21 cellular contexts compared by ENCODE assay signal in genomic region chr2:120761164-120761861, GRCh38. TPM values are rescaled to one million over a fixed set of nuclear protein-coding genes. Genes with fewer than 3 reads are reported as not detected.
DNase-seq lines count a peak whose midpoint lies in the region; ATAC-seq, FAIRE-seq and TF ChIP-seq lines count a peak whose summit lies in the region.
"Had no signal": no experiment of that assay in that cellular context is flagged by ENCODE, and none has a peak within 500 bp of the region (broad histone marks: within the 10 kb centered on the region; RNA-seq: fewer than 3 reads in every experiment).

No MANE protein-coding gene starts in this region.

- ATAC-seq in right lobe of liver (no peak), HepG2 (no peak), GM19397 (IDR thresholded peaks at IDR 0.05; ENCODE audit: unreplicated experiment) (no peak), HG03196 (IDR thresholded peaks at IDR 0.05; ENCODE audit: unreplicated experiment) (no peak), HG02885 (IDR thresholded peaks at IDR 0.05; ENCODE audit: poor library complexity, unreplicated experiment) (no peak)
- ATAC-seq: left lung; stimulated activated effector memory CD8-positive, alpha-beta T cell treated with anti-CD3 and anti-CD28 coated beads, Interleukin-12 subunit alpha, Interleukin-12 subunit beta, amount 100 ng/mL, for 72 hours; T-helper 17 cell had no signal

- H3K9me3 ChIP-seq in right lobe of liver: no peaks in the 10 kb centered on the region
- no peaks in the 10 kb centered on the region for H3K9me3 ChIP-seq in HepG2 (ENCODE audit: low read length)
- no peaks in the 10 kb centered on the region for H3K9me3 ChIP-seq in endodermal cell (ENCODE audit: control insufficient read depth, low read length)
- H3K9me3 ChIP-seq in neural progenitor cell (ENCODE audit: low read depth): no peaks in the 10 kb centered on the region
- H3K9me3 ChIP-seq in uterus: no peaks in the 10 kb centered on the region
- H3K9me3 ChIP-seq: breast epithelium, left lung had no signal

- WGBS in right lobe of liver (ENCODE audit: insufficient coverage, low coverage, low lambda C conversion rate, missing lambda C conversion rate): 33% methylated on average over 2 of the region's 8 CpGs
- 12% methylated on average over 8 of the region's 8 CpGs for WGBS in HepG2 (ENCODE audit: low lambda C conversion rate)
- 73 to 80% methylated on average over 4 to 8 of the region's 8 CpGs for WGBS in endodermal cell (ENCODE audit: insufficient coverage in 1 of 2, insufficient read length in 1 of 2), 2 experiments

- H3K4me1 ChIP-seq in right lobe of liver (no peaks in the 10 kb centered on the region), HepG2 (ENCODE audit: insufficient read depth, low read length) (no peaks in the 10 kb centered on the region), endodermal cell (ENCODE audit: control insufficient read depth, insufficient read depth, low read length) (peaks cover 21% of the 10 kb centered on the region), neural progenitor cell (peaks cover 66% of the 10 kb centered on the region), uterus (peaks cover 15 to 27% of the 10 kb centered on the region in 2 donors)
- H3K4me1 ChIP-seq: breast epithelium had no signal

- H3K4me3 ChIP-seq in right lobe of liver (no peak overlapping the region), HepG2 (replicated peaks in 1 of 3; ENCODE audit: insufficient read depth in 1 of 3, low read depth in 2 of 3, low read length in 3 of 3) (no peak overlapping the region), endodermal cell (ENCODE audit: low read length) (no peak overlapping the region), neural progenitor cell (no peak overlapping the region), uterus (no peak overlapping the region)
- H3K4me3 ChIP-seq: breast epithelium, GM23248, left lung, SK-N-MC had no signal

- H3K9ac ChIP-seq in HepG2 (ENCODE audit: insufficient read depth, low read depth, low read length) (no peak overlapping the region), endodermal cell (ENCODE audit: extremely low read depth, low read length, poor library complexity, severe bottlenecking) (no peak overlapping the region), neural progenitor cell (no peak overlapping the region)
- H3K9ac ChIP-seq: GM23248 had no signal

- H3K4me2 ChIP-seq in HepG2 (ENCODE audit: low read depth, low read length) (no peak overlapping the region), neural progenitor cell (no peak overlapping the region)

- H4K20me1 ChIP-seq in HepG2 (ENCODE audit: insufficient read depth, low read length): no peaks in the 10 kb centered on the region
- H4K20me1 ChIP-seq in neural progenitor cell (ENCODE audit: low read depth): peaks cover 100% of the 10 kb centered on the region

- no TSS peak for BruUV-seq in HepG2 (replicated peaks; lab: Mats Ljungman, UMichigan)

- TF ChIP-seq RAD21 in HepG2 (CRISPR knock-in tag; IDR thresholded peaks at IDR 0.05): no peak

- no peaks in the 10 kb centered on the region for H3K36me3 ChIP-seq in right lobe of liver
- no peaks in the 10 kb centered on the region for H3K36me3 ChIP-seq in HepG2 (replicated peaks in 1 of 2; ENCODE audit: control insufficient read depth in 1 of 2, insufficient read depth in 2 of 2, low read length in 2 of 2)
- H3K36me3 ChIP-seq in endodermal cell (ENCODE audit: control insufficient read depth, insufficient read depth, low read length): no peaks in the 10 kb centered on the region
- H3K36me3 ChIP-seq in neural progenitor cell: peaks cover 3% of the 10 kb centered on the region
- no peaks in the 10 kb centered on the region for H3K36me3 ChIP-seq in uterus
- H3K36me3 ChIP-seq: breast epithelium, left lung had no signal

- H3K79me2 ChIP-seq in HepG2 (ENCODE audit: insufficient read depth, low read length) (no peaks in the 10 kb centered on the region), neural progenitor cell (ENCODE audit: low read depth) (peaks cover 100% of the 10 kb centered on the region)

- in situ Hi-C loops in HepG2 (cut with HindIII; ENCODE audit: extremely low pct_ligation_motif_present, low pct_unique_long_range_greater_than_20kb): no loop called here

- no peak for FAIRE-seq in HepG2 (lab: Jason Lieb, UNC)
- FAIRE-seq: endothelial cell of umbilical vein had no signal

- TF ChIP-seq POLR2A in right lobe of liver (IDR thresholded peaks at IDR 0.05) (no peak), HepG2 (IDR thresholded peaks at IDR 0.05; ENCODE audit: insufficient read depth in 1 of 2, low read depth in 2 of 2, low read length in 2 of 2) (no peak), uterus (IDR thresholded peaks at IDR 0.05) (no peak)

- CTCF ChIA-PET in HepG2 (lab: Yijun Ruan, JAX; ENCODE audit: low intra/inter-chr PET ratio, low total read pairs): no interaction called here

- H3K27me3 Mint-ChIP-seq in endodermal cell (ENCODE audit: insufficient read depth) (no peaks in the 10 kb centered on the region), neural progenitor cell (ENCODE audit: insufficient read depth, low read depth) (peaks cover 3% of the 10 kb centered on the region)
- H3K27me3 Mint-ChIP-seq: dendritic cell treated with granulocyte-macrophage colony-stimulating factor and Interleukin-4, amounts not matched to agents 40 ng/mL and 50 ng/mL, for 4 days had no signal

- H3K9me3 Mint-ChIP-seq in endodermal cell (no peaks in the 10 kb centered on the region), neural progenitor cell (peaks cover 7% of the 10 kb centered on the region)
- H3K9me3 Mint-ChIP-seq: activated T-helper 2 cell treated with anti-CD3 and anti-CD28 coated beads, Interferon-gamma antibody, Interleukin-2, Interleukin-4, amounts not matched to agents 10 μg/mL and 5 μg/mL and 100 μg/mL, durations not matched to agents 14 hours and 24 hours and 36 hours; dendritic cell treated with granulocyte-macrophage colony-stimulating factor and Interleukin-4, amounts not matched to agents 40 ng/mL and 50 ng/mL, for 4 days; stimulated activated effector memory CD8-positive, alpha-beta T cell treated with anti-CD3 and anti-CD28 coated beads, Interleukin-12 subunit alpha, Interleukin-12 subunit beta, amount 100 ng/mL, for 72 hours had no signal

- DNase-seq in right lobe of liver (peak in 2 of 3 donors; percentile 10 to 33), HepG2 (ENCODE audit: low spot score) (no peak), endodermal cell (peak; percentile 63), neural progenitor cell (ENCODE audit: low spot score) (no peak), uterus (peak; percentile 11 to 12)
- DNase-seq: activated CD4-positive, alpha-beta T cell treated with anti-CD3 and anti-CD28 coated beads, Interleukin-2, amount 50 U/mL, for 1 hour; Calu3; GM23248; NCI-H1417; NCI-H510A; T-helper 17 cell had no signal

- POLR2A ChIA-PET in HepG2 (lab: Yijun Ruan, JAX): no interaction called here

- no peaks in the 10 kb centered on the region for H3K36me3 Mint-ChIP-seq in endodermal cell (ENCODE audit: low read depth)
- H3K36me3 Mint-ChIP-seq in neural progenitor cell: peaks cover 14% of the 10 kb centered on the region
- H3K36me3 Mint-ChIP-seq: stimulated activated effector memory CD8-positive, alpha-beta T cell treated with anti-CD3 and anti-CD28 coated beads, Interleukin-12 subunit alpha, Interleukin-12 subunit beta, amount 100 ng/mL, for 72 hours had no signal

- TF ChIP-seq CTCF in right lobe of liver (IDR thresholded peaks at IDR 0.05): no peak
- TF ChIP-seq CTCF in HepG2 (CRISPR knock-in tag; IDR thresholded peaks at IDR 0.05): no peak
- TF ChIP-seq CTCF in endodermal cell (conservative IDR thresholded peaks at IDR 0.05): no peak
- no peak for TF ChIP-seq CTCF in neural progenitor cell (IDR thresholded peaks at IDR 0.05)
- TF ChIP-seq CTCF in uterus (IDR thresholded peaks at IDR 0.05): no peak

- H3K4me1 Mint-ChIP-seq in endodermal cell (peaks cover 59% of the 10 kb centered on the region), neural progenitor cell (peaks cover 70% of the 10 kb centered on the region)
- H3K4me1 Mint-ChIP-seq: stimulated activated effector memory CD8-positive, alpha-beta T cell treated with anti-CD3 and anti-CD28 coated beads, Interleukin-12 subunit alpha, Interleukin-12 subunit beta, amount 100 ng/mL, for 72 hours had no signal

- H3K27me3 ChIP-seq in right lobe of liver: no peaks in the 10 kb centered on the region
- peaks cover 11 to 77% of the 10 kb centered on the region in 2 experiments; a peak in 4 of 5 replicates for H3K27me3 ChIP-seq in HepG2 (ENCODE audit: control insufficient read depth in 1 of 2, insufficient read depth in 2 of 2, low read length in 2 of 2)
- no peaks in the 10 kb centered on the region for H3K27me3 ChIP-seq in endodermal cell (ENCODE audit: control insufficient read depth, insufficient read depth, low read length, poor library complexity, severe bottlenecking)
- H3K27me3 ChIP-seq in neural progenitor cell: no peaks in the 10 kb centered on the region
- no peaks in the 10 kb centered on the region for H3K27me3 ChIP-seq in uterus
- H3K27me3 ChIP-seq: breast epithelium had no signal

- peaks cover 22% of the 10 kb centered on the region for H3F3A ChIP-seq in neural progenitor cell (ENCODE audit: low read depth)

- intact Hi-C loops in right lobe of liver (cut with DNase I) (no loop called here), HepG2 (cut with micrococcal nuclease; ENCODE audit: unreplicated experiment) (no loop called here), uterus (cut with DNase I; ENCODE audit: low total_unique reads) (no loop called here)

- peak overlapping the region; percentile 3 for H3K27ac Mint-ChIP-seq in endodermal cell
- peak overlapping the region; percentile 35 for H3K27ac Mint-ChIP-seq in neural progenitor cell
- H3K27ac Mint-ChIP-seq: activated T-helper 2 cell treated with anti-CD3 and anti-CD28 coated beads, Interferon-gamma antibody, Interleukin-2, Interleukin-4, amounts not matched to agents 10 μg/mL and 5 μg/mL and 100 μg/mL, durations not matched to agents 14 hours and 24 hours and 36 hours; dendritic cell treated with granulocyte-macrophage colony-stimulating factor and Interleukin-4, amounts not matched to agents 40 ng/mL and 50 ng/mL, for 4 days; stimulated activated effector memory CD8-positive, alpha-beta T cell treated with anti-CD3 and anti-CD28 coated beads, Interleukin-12 subunit alpha, Interleukin-12 subunit beta, amount 100 ng/mL, for 72 hours; T-helper 17 cell had no signal

- H3K27ac ChIP-seq in right lobe of liver (no peak overlapping the region), HepG2 (ENCODE audit: extremely low read length, insufficient read depth, low read length) (no peak overlapping the region), endodermal cell (ENCODE audit: low read depth, low read length) (no peak overlapping the region), neural progenitor cell (no peak overlapping the region), uterus (no peak overlapping the region)
- H3K27ac ChIP-seq: breast epithelium, GM23248, left lung, SK-N-MC had no signal

- H3K4me3 Mint-ChIP-seq in endodermal cell (no peak overlapping the region), neural progenitor cell (no peak overlapping the region)
- H3K4me3 Mint-ChIP-seq: dendritic cell treated with granulocyte-macrophage colony-stimulating factor and Interleukin-4, amounts not matched to agents 40 ng/mL and 50 ng/mL, for 4 days; stimulated activated effector memory CD8-positive, alpha-beta T cell treated with anti-CD3 and anti-CD28 coated beads, Interleukin-12 subunit alpha, Interleukin-12 subunit beta, amount 100 ng/mL, for 72 hours; T-helper 17 cell had no signal

- H2AFZ ChIP-seq in HepG2 (ENCODE audit: low read length) (no peak overlapping the region), neural progenitor cell (replicated peaks) (no peak overlapping the region)
- H2AFZ ChIP-seq: GM23248 had no signal

- no peak for TF ChIP-seq EP300 in HepG2 (IDR thresholded peaks at IDR 0.05; ENCODE audit: low read depth in 2 of 2, low read length in 2 of 2)
- TF ChIP-seq EP300 in HepG2 (CRISPR knock-in tag; IDR thresholded peaks at IDR 0.05; ENCODE audit: borderline replicate concordance): no peak

RNA-seq across cellular contexts. Expression of gene GLI2, which starts 25.6 kb away (rescaled TPM):
- total RNA-seq in right lobe of liver (under 1 TPM; 0.09 to 0.73 (median 0.48) TPM), HepG2 (2016; rRNA removed; fragmentation: Illumina TruSeq; extraction: Trizol) (not detected in 2 replicates), endodermal cell (10 to 100 TPM; 17.0 to 24.2 TPM), neural progenitor cell (ENCODE audit: low replicate concordance) (9.4 and 39.6 TPM in 2 replicates), uterus (10 to 100 TPM in 2 of 4 donors, 1 to 10 TPM in 2; 2.9 to 23.6 (median 12.9) TPM)
- total RNA-seq in HepG2 (2016; cell fraction: cytosol; rRNA removed; fragmentation: Illumina TruSeq; extraction: Trizol; ENCODE audit: low read depth): not detected in 2 replicates
- total RNA-seq in HepG2 (2016; cell fraction: insoluble cytoplasmic fraction; rRNA removed; fragmentation: Illumina TruSeq; extraction: Trizol): not detected in 2 replicates
- not detected in 2 replicates for total RNA-seq in HepG2 (2016; cell fraction: membrane; rRNA removed; fragmentation: Illumina TruSeq; extraction: Trizol)
- total RNA-seq in HepG2 (2016; cell fraction: nucleus; rRNA removed; fragmentation: Illumina TruSeq; extraction: Trizol): not detected in 2 replicates
- not detected in 2 replicates for polyA plus RNA-seq in HepG2 (2011; rRNA removed)
- not detected in 2 replicates for polyA plus RNA-seq in HepG2 (2011; cell fraction: cytosol; rRNA removed)
- not detected in 2 replicates for polyA plus RNA-seq in HepG2 (2011; cell fraction: nucleus; rRNA removed)
- polyA plus RNA-seq in HepG2 (2012): not detected in 2 replicates
- polyA plus RNA-seq in HepG2 (2016; cell fraction: cytosol; fragmentation: Illumina TruSeq; extraction: Trizol; ENCODE audit: low read depth): not detected in 2 replicates
- not detected in 2 replicates for polyA plus RNA-seq in HepG2 (2016; cell fraction: insoluble cytoplasmic fraction; fragmentation: Illumina TruSeq; extraction: Trizol; ENCODE audit: low read depth)
- not detected in 2 replicates for polyA plus RNA-seq in HepG2 (2016; cell fraction: membrane; fragmentation: Illumina TruSeq; extraction: Trizol; ENCODE audit: low read depth)
- polyA plus RNA-seq in HepG2 (2016; cell fraction: nucleus; fragmentation: Illumina TruSeq; extraction: Trizol; ENCODE audit: insufficient read depth, low read depth): not detected in 2 replicates
- polyA minus RNA-seq in HepG2 (2011; rRNA and poly(A)+ RNA removed; ENCODE audit: low replicate concordance): 0.98 TPM in 1 of 2 replicates, not detected in the other
- polyA minus RNA-seq in HepG2 (2011; cell fraction: cytosol; rRNA and poly(A)+ RNA removed): not detected in 2 replicates
- not detected in 2 replicates for polyA minus RNA-seq in HepG2 (2011; cell fraction: nucleus; rRNA and poly(A)+ RNA removed)
- polyA plus RNA-seq in endodermal cell (2013, experiment 1 of 2): 29.8 TPM
- 28.3 TPM for polyA plus RNA-seq in endodermal cell (2013, experiment 2 of 2)
- total RNA-seq: T-helper 17 cell had no signal
- polyA plus RNA-seq: endothelial cell of umbilical vein had no signal

Comparison
In these comparisons a context has a peak if more than half of its experiments do, and no peak if none do; other contexts are left out.
1. DNase-seq: peak in right lobe of liver (2 of 3), endodermal cell (single experiment) and uterus (2 of 2); none in HepG2 (single experiment) and neural progenitor cell (single experiment).